Comparison of ENCODE assay signal across 27 cellular contexts in the genomic region with DNA sequence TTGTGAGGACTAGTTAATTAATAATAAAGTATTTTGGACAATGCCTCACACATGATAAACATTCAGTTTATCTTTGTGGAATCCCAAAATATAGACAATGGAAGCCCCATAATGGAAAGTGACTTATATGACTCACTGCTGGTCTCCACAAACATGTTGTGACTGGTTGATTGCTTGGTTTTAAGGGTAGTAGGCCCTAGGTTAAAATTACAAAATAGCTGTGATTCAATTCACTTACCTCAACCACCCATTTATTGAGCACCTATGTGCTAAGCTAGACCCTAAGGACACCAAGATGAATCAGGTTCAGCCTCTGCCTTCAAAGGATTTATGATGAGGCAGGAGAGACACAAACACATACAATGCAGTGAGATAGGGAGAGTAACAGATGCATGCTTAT. TPM values are rescaled to one million over a fixed set of nuclear protein-coding genes. Genes with fewer than 3 reads are reported as not detected.
"Had no signal": no experiment of that assay in that cellular context is flagged by ENCODE, and none has a peak within 500 bp of the region (broad histone marks: within the 10 kb centered on the region; RNA-seq: fewer than 3 reads in every experiment).

No MANE protein-coding gene starts in this region.

- H3K27ac Mint-ChIP-seq: mesothelial cell of epicardium; naive B cell; natural killer cell; progenitor cell of endocrine pancreas; stimulated activated memory B cell treated with anti-CD40 and anti-IgM and Interleukin-4, amounts not matched to agents 10 μg/mL and 1 μg/mL and 100 μg/mL, for 72 hours; stimulated activated naive CD8-positive, alpha-beta T cell treated with anti-CD3 and anti-CD28 coated beads, Interleukin-15, amount 100 ng/mL, for 72 hours had no signal

- H3K36me3 Mint-ChIP-seq: natural killer cell; stimulated activated memory B cell treated with anti-CD40 and anti-IgM and Interleukin-4, amounts not matched to agents 10 μg/mL and 1 μg/mL and 100 μg/mL, for 72 hours had no signal

- H3K4me1 ChIP-seq: lower lobe of right lung, right atrium auricular region, right lobe of liver, vagina had no signal

- H3K4me3 Mint-ChIP-seq: mesothelial cell of epicardium; naive B cell; natural killer cell; stimulated activated memory B cell treated with anti-CD40 and anti-IgM and Interleukin-4, amounts not matched to agents 10 μg/mL and 1 μg/mL and 100 μg/mL, for 72 hours; stimulated activated naive CD8-positive, alpha-beta T cell treated with anti-CD3 and anti-CD28 coated beads, Interleukin-15, amount 100 ng/mL, for 72 hours had no signal

- H3K36me3 ChIP-seq: left lung, ovary, right atrium auricular region, right lobe of liver, upper lobe of left lung, vagina had no signal

- H3K27me3 Mint-ChIP-seq: progenitor cell of endocrine pancreas; stimulated activated naive CD8-positive, alpha-beta T cell treated with anti-CD3 and anti-CD28 coated beads, Interleukin-15, amount 100 ng/mL, for 72 hours had no signal

- DNase-seq: kidney; left colon; left lung; lower lobe of right lung; mesendoderm; naive B cell; natural killer cell; ovary; right lobe of liver; stimulated activated CD4-positive, alpha-beta T cell treated with anti-CD3 and anti-CD28 coated beads, Interleukin-1b, Interleukin-23, amount 100 ng/mL, for 48 hours; stimulated activated CD4-positive, alpha-beta T cell treated with anti-CD3 and anti-CD28 coated beads, Interleukin-2, amount 100 ng/mL, for 48 hours; stimulated activated CD4-positive, alpha-beta T cell treated with anti-CD3 and anti-CD28 coated beads, Interleukin-4, amount 100 ng/mL, for 4 hours; stimulated activated CD8-positive, alpha-beta memory T cell treated with anti-CD3 and anti-CD28 coated beads, Interleukin-4, amount 100 ng/mL, for 48 hours; stimulated activated naive CD4-positive, alpha-beta T cell treated with Interleukin-2 at 50 U/mL for 16 hours; stimulated activated naive CD8-positive, alpha-beta T cell treated with anti-CD3 and anti-CD28 coated beads, Interleukin-15, amount 100 ng/mL, for 72 hours; substantia nigra; upper lobe of left lung had no signal

- H3K27me3 ChIP-seq: left lung, ovary, right atrium auricular region, right lobe of liver, tibial nerve, upper lobe of left lung, vagina had no signal

- H3K4me3 ChIP-seq: left lung, lower lobe of right lung, ovary, right atrium auricular region, right lobe of liver, smooth muscle cell, tibial nerve, upper lobe of left lung, vagina had no signal

- H3K9me3 Mint-ChIP-seq: natural killer cell had no signal

- ATAC-seq: left colon; left lung; lower lobe of right lung; natural killer cell; right lobe of liver; stimulated activated memory B cell treated with anti-CD40 and anti-IgM and Interleukin-4, amounts not matched to agents 10 μg/mL and 1 μg/mL and 100 μg/mL, for 72 hours; stimulated activated naive CD8-positive, alpha-beta T cell treated with anti-CD3 and anti-CD28 coated beads, Interleukin-15, amount 100 ng/mL, for 72 hours had no signal

- H3K27ac ChIP-seq: left lung, lower lobe of right lung, ovary, right atrium auricular region, right lobe of liver, tibial nerve, upper lobe of left lung, vagina had no signal

- FAIRE-seq: kidney had no signal

RNA-seq across cellular contexts. Expression of a gene that starts 42.4 kb away (rescaled TPM):
- total RNA-seq: mononuclear cell, natural killer cell, pulmonary artery endothelial cell, renal cortical epithelial cell had no signal
